Comparison of ENCODE assay signal across 22 cellular contexts in genomic region chr4:97016186-97016945, GRCh38.
DNase-seq lines count a peak whose midpoint lies in the region; ATAC-seq and TF ChIP-seq lines count a peak whose summit lies in the region.
"Had no signal": no experiment of that assay in that cellular context is flagged by ENCODE, and none has a peak within 500 bp of the region (broad histone marks: within the 10 kb centered on the region; RNA-seq: fewer than 3 reads in every experiment).

No MANE protein-coding gene starts in this region.

- DNase-seq in Caki2 (ENCODE audit: low read depth), result peak; percentile 17
- peak; percentile 46 for DNase-seq in LNCaP clone FGC (ENCODE audit: low read depth)
- peak; percentile 3 for DNase-seq in NCI-H774 (lab: John Stamatoyannopoulos, UW)
- peak; percentile 42 for DNase-seq in kidney tubule cell (ENCODE audit: low spot score)
- DNase-seq in NK-92 (lab: John Stamatoyannopoulos, UW; ENCODE audit: unreplicated experiment), result no peak
- no peak for DNase-seq in progenitor cell of endocrine pancreas (ENCODE audit: low spot score, unreplicated experiment)
- no peak for DNase-seq in right lobe of liver
- DNase-seq in inferior parietal cortex (ENCODE audit: extremely low spot score), result no peak
- DNase-seq: heart left ventricle; Karpas-422; NCI-H2171 treated with DMSO at 0.1 percent for 48 hours; spleen; stimulated activated CD4-positive, alpha-beta T cell treated with anti-CD3 and anti-CD28 coated beads, Interleukin-4, amount 100 ng/mL, for 1 hour; stimulated activated naive CD4-positive, alpha-beta T cell; T-helper 2 cell; testis had no signal

- 29% methylated on average over 5 of the region's 5 CpGs for WGBS in right lobe of liver (ENCODE audit: insufficient coverage, low coverage, low lambda C conversion rate, missing lambda C conversion rate)

- no peak for TF ChIP-seq POLR2A in right lobe of liver (IDR thresholded peaks at IDR 0.05)

- H3K4me1 Mint-ChIP-seq in progenitor cell of endocrine pancreas (ENCODE audit: low read depth), result peaks cover 8% of the 10 kb centered on the region
- H3K4me1 Mint-ChIP-seq: activated T-helper 17 cell treated with anti-CD3 and anti-CD28 coated beads, Interleukin-2, amount 50 U/mL, for 72 hours; central memory CD8-positive, alpha-beta T cell had no signal

- H3K4me1 ChIP-seq in right lobe of liver, result no peaks in the 10 kb centered on the region
- H3K4me1 ChIP-seq: heart left ventricle, SJSA1, spleen, testis had no signal

- no peaks in the 10 kb centered on the region for H3K27me3 Mint-ChIP-seq in progenitor cell of endocrine pancreas
- H3K27me3 Mint-ChIP-seq: activated naive CD8-positive, alpha-beta T cell; activated T-helper 17 cell treated with anti-CD3 and anti-CD28 coated beads, Interleukin-2, amount 50 U/mL, for 72 hours; central memory CD8-positive, alpha-beta T cell had no signal

- intact Hi-C loops in right lobe of liver (cut with DNase I), result no loop called here

- H3K4me3 Mint-ChIP-seq in progenitor cell of endocrine pancreas (ENCODE audit: low read depth), result no peak overlapping the region
- H3K4me3 Mint-ChIP-seq: activated naive CD8-positive, alpha-beta T cell; activated T-helper 17 cell treated with anti-CD3 and anti-CD28 coated beads, Interleukin-2, amount 50 U/mL, for 72 hours; central memory CD8-positive, alpha-beta T cell had no signal

- H3K9me3 ChIP-seq in right lobe of liver, result no peaks in the 10 kb centered on the region
- H3K9me3 ChIP-seq: heart left ventricle, SJSA1, spleen, testis had no signal

- H3K4me3 ChIP-seq in LNCaP clone FGC (ENCODE audit: low read depth, low read length), result no peak overlapping the region
- H3K4me3 ChIP-seq in right lobe of liver, result no peak overlapping the region
- H3K4me3 ChIP-seq: heart left ventricle, SJSA1, spleen, testis had no signal

- TF ChIP-seq CTCF in LNCaP clone FGC (IDR thresholded peaks at IDR 0.05; ENCODE audit: control insufficient read depth, extremely low read depth, insufficient read depth) (no peak), progenitor cell of endocrine pancreas (IDR thresholded peaks at IDR 0.05; ENCODE audit: unreplicated experiment) (no peak), right lobe of liver (IDR thresholded peaks at IDR 0.05) (no peak)

- H3K27ac ChIP-seq in right lobe of liver, result no peak overlapping the region
- H3K27ac ChIP-seq: C4-2B, heart left ventricle, SJSA1, spleen, testis, VCaP had no signal

- in situ Hi-C loops in Caki2 (cut with HindIII; ENCODE audit: low pct_unique_long_range_greater_than_20kb, low sequenced_read_pairs), result no loop called here

- H3K27me3 ChIP-seq in right lobe of liver, result no peaks in the 10 kb centered on the region
- H3K27me3 ChIP-seq: heart left ventricle, SJSA1, spleen, testis had no signal

- H3K9me3 Mint-ChIP-seq in progenitor cell of endocrine pancreas (ENCODE audit: low read depth), result no peaks in the 10 kb centered on the region

- no peaks in the 10 kb centered on the region for H3K36me3 ChIP-seq in right lobe of liver
- H3K36me3 ChIP-seq: heart left ventricle, SJSA1, spleen had no signal

- H3K36me3 Mint-ChIP-seq in progenitor cell of endocrine pancreas (ENCODE audit: insufficient read depth), result no peaks in the 10 kb centered on the region
- H3K36me3 Mint-ChIP-seq: activated naive CD8-positive, alpha-beta T cell had no signal

- no peak for ATAC-seq in right lobe of liver
- ATAC-seq: activated T-helper 17 cell treated with anti-CD3 and anti-CD28 coated beads, Interleukin-2, amount 50 U/mL, for 72 hours; heart left ventricle had no signal

- H3K27ac Mint-ChIP-seq in progenitor cell of endocrine pancreas, result no peak overlapping the region
- H3K27ac Mint-ChIP-seq: activated naive CD8-positive, alpha-beta T cell; activated T-helper 17 cell treated with anti-CD3 and anti-CD28 coated beads, Interleukin-2, amount 50 U/mL, for 72 hours had no signal

Comparison
In these comparisons a context has a peak if more than half of its experiments do, and no peak if none do; other contexts are left out.
1. DNase-seq: peak in Caki2 (single experiment), LNCaP clone FGC (single experiment), NCI-H774 (single experiment) and kidney tubule cell (single experiment); none in NK-92 (single experiment), progenitor cell of endocrine pancreas (single experiment), right lobe of liver (0 of 3) and inferior parietal cortex (single experiment).